ENCODE assay signal across 3 cellular contexts in the genomic region with DNA sequence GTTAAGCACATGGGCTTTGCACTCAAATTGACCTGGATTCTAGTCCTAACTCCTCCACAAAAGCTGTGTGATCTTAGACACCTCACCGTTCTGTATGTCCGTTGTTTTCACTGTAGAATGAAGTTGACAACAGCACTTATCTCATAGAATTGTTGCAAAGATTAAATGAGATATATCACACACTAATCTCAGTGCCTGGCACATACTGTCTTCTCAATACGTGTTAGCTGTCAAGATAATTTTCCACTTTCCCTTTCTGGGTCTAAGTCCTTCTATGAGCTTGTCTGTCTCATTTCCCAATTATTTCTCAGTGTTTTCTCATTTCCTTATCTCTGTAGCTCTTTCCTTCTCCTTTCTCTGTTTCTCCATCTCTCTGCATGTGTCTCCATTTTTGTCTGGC.
"Had no signal": no experiment of that assay in that cellular context is flagged by ENCODE, and none has a peak within 500 bp of the region (broad histone marks: within the 10 kb centered on the region; RNA-seq: fewer than 3 reads in every experiment).

No MANE protein-coding gene starts in this region.

- ATAC-seq: GM12878 had no signal

- DNase-seq: GDM1, GF-D8 had no signal

- H3K4me3 ChIP-seq: GM12878 had no signal
